ENCODE assay signal across 8 cellular contexts in the genomic region with DNA sequence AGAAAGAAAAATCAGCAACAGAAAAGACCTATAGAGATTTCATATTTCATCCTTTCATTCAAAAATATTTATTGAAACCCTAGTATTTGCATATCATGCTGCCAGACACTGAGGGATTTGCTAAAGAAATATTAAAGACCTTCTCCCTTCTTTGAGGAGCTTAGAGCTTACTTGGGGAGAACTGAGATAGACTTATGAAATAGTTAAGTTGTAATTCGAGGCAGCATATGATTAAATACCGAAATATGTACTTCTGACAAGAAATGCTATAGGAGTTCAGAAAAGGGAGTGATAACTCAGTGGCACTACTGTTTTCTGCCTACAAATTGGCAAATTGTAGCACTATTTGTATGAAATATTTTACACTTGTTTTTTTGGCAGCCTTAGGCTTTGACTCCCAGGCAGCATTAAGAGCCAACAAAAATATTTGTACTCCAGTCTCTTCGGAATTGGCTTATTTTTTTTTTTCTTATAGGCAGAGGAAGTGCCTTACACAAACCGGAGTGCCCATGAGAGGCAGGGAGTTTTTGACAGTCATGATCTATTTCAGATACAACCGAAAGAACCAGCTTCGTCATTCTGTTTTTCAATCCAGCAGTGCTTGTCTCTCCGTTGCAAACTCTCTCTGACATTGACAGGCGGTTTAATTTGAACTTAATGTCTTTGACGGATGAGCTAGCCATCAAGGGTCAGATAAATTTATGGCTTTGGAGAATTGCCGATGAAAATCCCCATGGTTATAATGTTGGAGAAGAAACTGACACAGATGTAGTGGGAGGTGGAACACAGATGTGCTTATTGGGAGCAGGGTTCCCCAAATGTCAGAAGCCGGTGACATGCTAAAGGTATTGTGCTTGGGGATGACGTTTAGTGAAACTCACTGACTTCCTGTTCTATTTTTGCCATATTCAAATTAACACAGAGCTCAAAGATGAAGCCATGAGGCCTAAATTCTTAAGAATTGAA. TPM values are rescaled to one million over a fixed set of nuclear protein-coding genes. Genes with fewer than 3 reads are reported as not detected.
A peak's percentile ranks its signal among the peaks of the same experiment; 100 is the strongest.
DNase-seq lines count a peak whose midpoint lies in the region; ATAC-seq and TF ChIP-seq lines count a peak whose summit lies in the region.

No MANE protein-coding gene starts in this region.

- ATAC-seq in HG02981 (IDR thresholded peaks at IDR 0.05; ENCODE audit: unreplicated experiment): peak; percentile 74
- peak; percentile 47 for ATAC-seq in esophagus mucosa

- H3K9me3 ChIP-seq in prostate gland: no peaks in the 10 kb centered on the region

- H3K4me1 ChIP-seq in prostate gland (replicated peaks): no peaks in the 10 kb centered on the region

- TF ChIP-seq CTCF in prostate gland (IDR thresholded peaks at IDR 0.05): no peak

- no peaks in the 10 kb centered on the region for H3K27me3 ChIP-seq in prostate gland (replicated peaks; ENCODE audit: insufficient read depth)

- H3K4me3 ChIP-seq in prostate gland: no peak overlapping the region

- DNase-seq in T-helper 2 cell (peak in 3 of 5 experiments; percentile 3 to 89 (median 42)), RKO (ENCODE audit: low spot score) (no peak), DMS79 treated with DMSO at 0.1 percent for 48 hours (lab: John Stamatoyannopoulos, UW) (no peak), prostate gland (ENCODE audit: low spot score) (no peak)
- DNase-seq in stimulated activated CD4-positive, alpha-beta T cell treated with anti-CD3 and anti-CD28 coated beads, Interleukin-12 subunit alpha, Interleukin-12 subunit beta, amount 100 ng/mL, for 4 hours: peak; percentile 17

- peak; percentile 41 for TF ChIP-seq POLR2A in GM18951 (IDR thresholded peaks at IDR 0.05; ENCODE audit: extremely low read depth, insufficient read depth, insufficient read length)
- no peak for TF ChIP-seq POLR2A in prostate gland (IDR thresholded peaks at IDR 0.05)

- no peaks in the 10 kb centered on the region for H3K36me3 ChIP-seq in prostate gland

- in situ Hi-C loops in GM18951 (cut with MboI; ENCODE audit: low sequenced_read_pairs, unreplicated experiment): no loop called here

- H3K27ac ChIP-seq in prostate gland: no peak overlapping the region

- 30% methylated on average over 12 of the region's 12 CpGs for WGBS in prostate gland

- intact Hi-C loops in prostate gland (cut with DNase I): no loop called here

RNA-seq across cellular contexts. Expression of gene PLXNC1, which starts 59.4 kb away (rescaled TPM):
- total RNA-seq in esophagus mucosa (1.7 TPM), prostate gland (100 to 1,000 TPM in 1 of 2 donors, 1 to 10 TPM in 1; 2.7 to 118 TPM)

Comparison
In these comparisons a context has a peak if more than half of its experiments do, and no peak if none do; other contexts are left out.
1. DNase-seq: peak in T-helper 2 cell (3 of 5) and stimulated activated CD4-positive, alpha-beta T cell treated with anti-CD3 and anti-CD28 coated beads, Interleukin-12 subunit alpha, Interleukin-12 subunit beta, amount 100 ng/mL, for 4 hours (single experiment); none in RKO (single experiment), DMS79 treated with DMSO at 0.1 percent for 48 hours (single experiment) and prostate gland (single experiment).